ENCODE assay signal across 12 cellular contexts in the genomic region with DNA sequence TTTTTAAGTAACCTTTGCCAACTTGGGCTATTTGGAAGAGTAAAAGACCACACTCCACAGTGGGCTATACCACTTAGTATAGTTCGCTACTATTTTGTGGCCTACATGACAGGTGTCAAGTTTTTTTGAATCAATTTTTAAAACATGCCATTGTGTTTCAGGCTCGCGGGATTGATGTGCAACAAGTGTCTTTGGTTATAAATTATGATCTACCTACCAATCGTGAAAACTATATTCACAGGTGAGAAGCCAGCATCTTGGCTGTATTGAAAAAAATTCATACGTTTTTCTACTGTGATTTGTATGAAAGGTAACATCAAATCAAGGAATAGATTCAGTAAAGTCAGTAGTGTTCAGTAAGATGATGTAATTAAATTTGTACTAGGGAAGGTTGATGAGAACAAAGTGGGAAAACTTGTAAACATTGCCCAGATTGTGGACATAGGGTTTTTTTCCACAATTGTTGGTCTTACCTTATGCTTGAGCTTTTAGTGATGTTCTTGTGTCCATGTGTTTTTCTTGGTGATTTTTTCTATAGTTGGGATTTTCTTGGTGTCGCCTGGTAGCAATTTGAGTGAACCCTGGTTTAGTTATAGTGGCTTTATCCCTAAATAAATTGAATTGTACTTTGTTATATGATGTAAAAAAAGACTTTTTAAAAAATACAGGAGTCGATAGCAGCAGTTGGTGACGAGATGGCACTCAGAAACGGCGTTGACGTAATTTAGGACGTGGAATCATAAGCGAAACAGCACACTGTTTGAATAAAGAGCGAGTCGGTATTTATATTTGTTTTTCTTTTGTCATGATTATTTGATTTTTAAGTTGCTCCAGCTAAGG. TPM values are rescaled to one million over a fixed set of nuclear protein-coding genes. Genes with fewer than 3 reads are reported as not detected.
DNase-seq lines count a peak whose midpoint lies in the region; ATAC-seq, FAIRE-seq and TF ChIP-seq lines count a peak whose summit lies in the region.
"Had no signal": no experiment of that assay in that cellular context is flagged by ENCODE, and none has a peak within 500 bp of the region (broad histone marks: within the 10 kb centered on the region; RNA-seq: fewer than 3 reads in every experiment).

No MANE protein-coding gene starts in this region.

- peak overlapping the region; percentile 94 for H3K4me2 ChIP-seq in hepatocyte

- DNase-seq in AG04450 (ENCODE audit: low read depth, low spot score), result no peak
- no peak for DNase-seq in GM12892 (ENCODE audit: insufficient read length)
- no peak for DNase-seq in WTC11 (ENCODE audit: low spot score)
- no peak for DNase-seq in hepatocyte (ENCODE audit: low spot score)
- DNase-seq in AG08396 (ENCODE audit: low spot score), result no peak
- DNase-seq: caudate nucleus; left lung; stimulated activated CD4-positive, alpha-beta T cell treated with anti-CD3 and anti-CD28 coated beads, Interleukin-1b, Interleukin-23, amount 100 ng/mL, for 48 hours had no signal

- no peaks in the 10 kb centered on the region for H3K27me3 ChIP-seq in AG04450 (ENCODE audit: control insufficient read depth, insufficient read depth, low read length)
- no peaks in the 10 kb centered on the region for H3K27me3 ChIP-seq in hepatocyte
- H3K27me3 ChIP-seq: left lung had no signal

- CTCF ChIA-PET in AG04450 (lab: Charles Lee) (interaction anchor here (0.6 to 1.0 kb wide), 4 partner anchors 34 to 928 kb away, joined by 3 to 4 read pairs (median 3); no protein-coding TSS in a partner anchor), WTC11 (lab: Charles Lee) (interaction anchor here (1.8 kb wide), 1 partner anchor 171 kb away, joined by 4 read pairs; no protein-coding TSS in a partner anchor)

- H3K4me3 ChIP-seq in AG04450 (ENCODE audit: low read depth, low read length), result peak overlapping the region; percentile 100; the same call in 1 of the 2 replicates
- no peak overlapping the region for H3K4me3 ChIP-seq in hepatocyte

- WGBS in hepatocyte (ENCODE audit: low lambda C conversion rate, missing lambda C conversion rate), result 92% methylated on average over 15 of the region's 15 CpGs

- H3K36me3 Mint-ChIP-seq in WTC11, result peaks cover 83% of the 10 kb centered on the region

- H3K9me3 ChIP-seq in AG04450 (ENCODE audit: control insufficient read depth, insufficient read depth, low read length) (0 out of 2 replicates have a peak, but pooled peaks cover 4% of the 10 kb centered on the region), hepatocyte (ENCODE audit: low read depth) (no peaks in the 10 kb centered on the region)
- H3K9me3 ChIP-seq: left lung had no signal

- no peak for TF ChIP-seq CTCF in AG04450 (IDR thresholded peaks at IDR 0.05; ENCODE audit: low read depth, low read length)
- TF ChIP-seq CTCF in WTC11 (IDR thresholded peaks at IDR 0.05), result no peak
- TF ChIP-seq CTCF in hepatocyte (IDR thresholded peaks at IDR 0.05; ENCODE audit: poor library complexity), result no peak

- no peaks in the 10 kb centered on the region for H3K9me2 ChIP-seq in hepatocyte (replicated peaks; ENCODE audit: insufficient read depth)

- peaks cover 31% of the 10 kb centered on the region for H3K4me1 Mint-ChIP-seq in WTC11

- peaks cover 63% of the 10 kb centered on the region for H4K20me1 ChIP-seq in hepatocyte (ENCODE audit: insufficient read depth, poor library complexity, severe bottlenecking)

- no peak overlapping the region for H3K27ac ChIP-seq in AG04450 (ENCODE audit: low read depth, low read length)
- peak overlapping the region; percentile 6 for H3K27ac ChIP-seq in hepatocyte
- H3K27ac ChIP-seq: left lung had no signal

- peak overlapping the region; percentile 100 for H3K4me3 Mint-ChIP-seq in WTC11

- H2AFZ ChIP-seq in hepatocyte, result no peak overlapping the region

- peak; percentile 41 for TF ChIP-seq POLR2A in GM12892 (IDR thresholded peaks at IDR 0.05; ENCODE audit: low read depth, low read length)

- H3K4me1 ChIP-seq in hepatocyte (ENCODE audit: insufficient read depth), result peaks cover 30% of the 10 kb centered on the region

- H3K79me2 ChIP-seq in hepatocyte, result peaks cover 48% of the 10 kb centered on the region

- POLR2A ChIA-PET in AG04450 (lab: Yijun Ruan, JAX), result interaction anchor here (1.1 kb wide), 1 partner anchor 171 kb away, joined by 4 read pairs; no protein-coding TSS in a partner anchor
- POLR2A ChIA-PET in WTC11 (lab: Charles Lee), result interaction anchor here (0.6 to 1.9 kb wide), 3 partner anchors 10 to 248 kb away, joined by 3 to 5 read pairs (median 4); a partner anchor contains a TSS

- peak overlapping the region; percentile 48 for H3K27ac Mint-ChIP-seq in WTC11

- no peak for FAIRE-seq in GM12892 (lab: Jason Lieb, UNC)

- ATAC-seq in WTC11, result no peak
- no peak for ATAC-seq in activated CD4-positive, CD25-positive, alpha-beta regulatory T cell treated with anti-CD3 and anti-CD28 coated beads, Interleukin-2, amount 50 U/mL, for 24 hours
- ATAC-seq in HG02642 (IDR thresholded peaks at IDR 0.05; ENCODE audit: poor library complexity, unreplicated experiment), result no peak
- ATAC-seq in GM19023 (IDR thresholded peaks at IDR 0.05; ENCODE audit: unreplicated experiment), result no peak
- ATAC-seq: left lung had no signal

- no peaks in the 10 kb centered on the region for H3K9me3 Mint-ChIP-seq in WTC11

- H3K27me3 Mint-ChIP-seq in WTC11 (ENCODE audit: low read depth), result no peaks in the 10 kb centered on the region

- peaks cover 28% of the 10 kb centered on the region for H3K36me3 ChIP-seq in hepatocyte (replicated peaks; ENCODE audit: insufficient read depth, low read depth)

TF ChIP-seq in WTC11, 78 proteins besides CTCF, POLR2A, EP300 and RAD21:
- TF ChIP-seq NFATC4 (CRISPR knock-in tag; IDR thresholded peaks at IDR 0.05), result peak; percentile 79; the same call in 1 of the 2 replicates
- peak; percentile 59; the same call in 1 of the 2 replicates for TF ChIP-seq ZNF671 (CRISPR knock-in tag; IDR thresholded peaks at IDR 0.05)
- TF ChIP-seq, protein P1, sequence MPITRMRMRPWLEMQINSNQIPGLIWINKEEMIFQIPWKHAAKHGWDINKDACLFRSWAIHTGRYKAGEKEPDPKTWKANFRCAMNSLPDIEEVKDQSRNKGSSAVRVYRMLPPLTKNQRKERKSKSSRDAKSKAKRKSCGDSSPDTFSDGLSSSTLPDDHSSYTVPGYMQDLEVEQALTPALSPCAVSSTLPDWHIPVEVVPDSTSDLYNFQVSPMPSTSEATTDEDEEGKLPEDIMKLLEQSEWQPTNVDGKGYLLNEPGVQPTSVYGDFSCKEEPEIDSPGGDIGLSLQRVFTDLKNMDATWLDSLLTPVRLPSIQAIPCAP (CRISPR knock-in tag; IDR thresholded peaks at IDR 0.05), result no peak
- TF ChIP-seq RORB (CRISPR knock-in tag; IDR thresholded peaks at IDR 0.05), result no peak
- TF ChIP-seq PRRX2 (CRISPR knock-in tag; IDR thresholded peaks at IDR 0.05), result peak; percentile 68
- TF ChIP-seq, protein P2, sequence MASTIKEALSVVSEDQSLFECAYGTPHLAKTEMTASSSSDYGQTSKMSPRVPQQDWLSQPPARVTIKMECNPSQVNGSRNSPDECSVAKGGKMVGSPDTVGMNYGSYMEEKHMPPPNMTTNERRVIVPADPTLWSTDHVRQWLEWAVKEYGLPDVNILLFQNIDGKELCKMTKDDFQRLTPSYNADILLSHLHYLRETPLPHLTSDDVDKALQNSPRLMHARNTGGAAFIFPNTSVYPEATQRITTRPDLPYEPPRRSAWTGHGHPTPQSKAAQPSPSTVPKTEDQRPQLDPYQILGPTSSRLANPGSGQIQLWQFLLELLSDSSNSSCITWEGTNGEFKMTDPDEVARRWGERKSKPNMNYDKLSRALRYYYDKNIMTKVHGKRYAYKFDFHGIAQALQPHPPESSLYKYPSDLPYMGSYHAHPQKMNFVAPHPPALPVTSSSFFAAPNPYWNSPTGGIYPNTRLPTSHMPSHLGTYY (CRISPR knock-in tag; IDR thresholded peaks at IDR 0.05), result peak; percentile 66; the same call in 1 of the 2 replicates
- TF ChIP-seq, protein P3, sequence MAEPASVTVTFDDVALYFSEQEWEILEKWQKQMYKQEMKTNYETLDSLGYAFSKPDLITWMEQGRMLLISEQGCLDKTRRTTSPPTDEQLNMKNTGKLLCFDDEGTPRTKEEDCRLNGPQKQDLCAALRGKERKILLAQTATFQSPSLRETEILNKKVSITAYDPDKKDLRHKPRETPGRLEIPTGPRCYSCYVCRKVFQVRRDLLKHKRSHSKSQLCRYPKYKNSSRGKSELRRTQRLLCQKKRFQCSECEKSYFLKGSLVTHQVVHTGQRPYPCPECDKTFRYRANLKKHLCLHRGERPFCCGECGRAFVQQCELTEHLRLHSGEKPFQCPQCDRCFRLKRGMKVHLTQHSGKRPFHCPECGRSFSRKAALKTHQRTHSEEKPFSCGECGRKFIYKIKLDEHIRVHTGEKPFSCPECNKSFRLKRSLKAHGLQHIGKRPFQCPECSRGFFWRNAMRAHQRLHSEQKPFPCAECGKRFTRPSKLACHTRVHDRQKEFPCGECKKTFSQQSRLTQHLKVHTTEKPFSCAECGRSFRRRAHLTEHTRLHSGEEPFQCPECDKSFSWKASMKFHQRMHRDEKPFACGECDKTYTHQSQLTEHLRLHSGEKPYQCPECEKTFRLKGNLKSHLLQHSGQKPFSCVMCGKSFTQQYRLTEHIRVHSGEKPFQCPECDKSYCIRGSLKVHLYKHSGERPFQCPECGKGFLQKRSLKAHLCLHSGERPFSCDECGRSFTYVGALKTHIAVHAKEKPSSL (CRISPR knock-in tag; conservative IDR thresholded peaks at IDR 0.05), result peak; percentile 12; the same call in 1 of the 2 replicates

RNA-seq across cellular contexts. Expression of a gene that starts 4.5 kb away (rescaled TPM):
- polyA plus RNA-seq in AG04450 (2011; rRNA removed), result 498 and 774 TPM in 2 replicates
- polyA minus RNA-seq in AG04450 (2011; rRNA and poly(A)+ RNA removed), result 260 and 394 TPM in 2 replicates
- polyA plus RNA-seq in GM12892 (2012; ENCODE audit: missing spikeins), result 593 TPM
- total RNA-seq in WTC11 (2021), result 571 to 574 TPM (median 572 TPM) in 3 replicates
- 558 and 589 TPM in 2 replicates for total RNA-seq in hepatocyte
- 155 and 195 TPM in 2 replicates for polyA plus RNA-seq in hepatocyte

RNA-seq across cellular contexts. Expression of a gene that starts 18.4 kb away (rescaled TPM):
- polyA plus RNA-seq in AG04450 (2011; rRNA removed), result 7.3 and 9.4 TPM in 2 replicates
- polyA minus RNA-seq in AG04450 (2011; rRNA and poly(A)+ RNA removed), result 3.5 and 4.0 TPM in 2 replicates
- 91.7 TPM for polyA plus RNA-seq in GM12892 (2012; ENCODE audit: missing spikeins)
- 89.2 to 104 TPM (median 91.8 TPM) in 3 replicates for total RNA-seq in WTC11 (2021)
- 24.8 and 28.6 TPM in 2 replicates for total RNA-seq in hepatocyte
- polyA plus RNA-seq in hepatocyte, result 14.9 and 22.3 TPM in 2 replicates

RNA-seq across cellular contexts. Expression of a gene that starts 54.6 kb away (rescaled TPM):
- polyA plus RNA-seq in AG04450 (2011; rRNA removed) (not detected in 2 replicates), hepatocyte (not detected in 2 replicates)
- polyA minus RNA-seq in AG04450 (2011; rRNA and poly(A)+ RNA removed), result not detected in 2 replicates
- polyA plus RNA-seq in GM12892 (2012; ENCODE audit: missing spikeins), result not detected
- total RNA-seq in WTC11 (2021) (not detected in 3 replicates), hepatocyte (not detected in 2 replicates)
- total RNA-seq: left lung, M059J had no signal
